8 cellular contexts compared by ENCODE assay signal in genomic region chr12:47819544-47819901, GRCh38. TPM values are rescaled to one million over a fixed set of nuclear protein-coding genes. Genes with fewer than 3 reads are reported as not detected.
DNase-seq lines count a peak whose midpoint lies in the region; ATAC-seq, FAIRE-seq and TF ChIP-seq lines count a peak whose summit lies in the region.

No MANE protein-coding gene starts in this region.

- no peak overlapping the region for H2AFZ ChIP-seq in endothelial cell of umbilical vein (ENCODE audit: low read depth, low read length)

- CTCF ChIA-PET in endothelial cell of umbilical vein (lab: Charles Lee), result interaction anchor here (3.5 to 7.8 kb wide), 3 partner anchors 11 to 17 kb away, joined by 23 to 246 read pairs (median 35); no protein-coding TSS in a partner anchor

- peak overlapping the region; percentile 91 for H3K9ac ChIP-seq in endothelial cell of umbilical vein (replicated peaks; ENCODE audit: extremely low read depth, insufficient read depth, low read length)

- H3K4me3 Mint-ChIP-seq in endothelial cell (ENCODE audit: unreplicated experiment), result no peak overlapping the region

- BruUV-seq in endothelial cell of umbilical vein (replicated peaks; lab: Mats Ljungman, UMichigan), result no TSS peak

- ATAC-seq in GM21717 (IDR thresholded peaks at IDR 0.05; ENCODE audit: unreplicated experiment), result peak; percentile 29

- no peaks in the 10 kb centered on the region for H4K20me1 ChIP-seq in endothelial cell of umbilical vein (replicated peaks; ENCODE audit: control insufficient read depth, extremely low read depth, insufficient read depth, low read length)

- H3K4me1 Mint-ChIP-seq in endothelial cell (ENCODE audit: unreplicated experiment), result peaks cover 75% of the 10 kb centered on the region

- H3K36me3 ChIP-seq in endothelial cell of umbilical vein (ENCODE audit: control insufficient read depth in 2 of 2, extremely low read depth in 1 of 2, insufficient read depth in 2 of 2, low read length in 2 of 2) (peaks cover 2 to 4% of the 10 kb centered on the region in 2 experiments), neutrophil (no peaks in the 10 kb centered on the region)

- H3K4me2 ChIP-seq in endothelial cell of umbilical vein (ENCODE audit: insufficient read depth, low read length), result no peak overlapping the region

- no peak for DNase-seq in NB4 (ENCODE audit: low read depth)
- DNase-seq in endothelial cell of umbilical vein (ENCODE audit: low read depth, low spot score), result no peak
- no peak for DNase-seq in occipital lobe (lab: John Stamatoyannopoulos, UW)
- no peak for DNase-seq in endothelial cell (ENCODE audit: low spot score)
- no peak for DNase-seq in SHP77 (lab: John Stamatoyannopoulos, UW)
- DNase-seq in activated CD4-positive, alpha-beta T cell treated with anti-CD3 and anti-CD28 coated beads for 1 hour, result no peak

- no peaks in the 10 kb centered on the region for H3K9me3 Mint-ChIP-seq in endothelial cell (ENCODE audit: unreplicated experiment)

- no peaks in the 10 kb centered on the region for H3K9me3 ChIP-seq in endothelial cell of umbilical vein (replicated peaks; ENCODE audit: control insufficient read depth, insufficient read depth, low read length)
- H3K9me3 ChIP-seq in neutrophil, result no peaks in the 10 kb centered on the region

- H3K27ac Mint-ChIP-seq in endothelial cell (ENCODE audit: unreplicated experiment), result no peak overlapping the region

- H3K9me1 ChIP-seq in endothelial cell of umbilical vein (replicated peaks; ENCODE audit: control insufficient read depth, extremely low read depth, insufficient read depth, low read length), result no peaks in the 10 kb centered on the region

- dilution Hi-C loops in endothelial cell of umbilical vein (cut with MboI; ENCODE audit: extremely low pct_ligation_motif_present, low sequenced_read_pairs), result no loop called here

- H3K4me1 ChIP-seq in endothelial cell of umbilical vein (ENCODE audit: control insufficient read depth, extremely low read depth, insufficient read depth, low read length) (peaks cover 55% of the 10 kb centered on the region), neutrophil (ENCODE audit: control insufficient read depth in 1 of 2, insufficient read depth in 1 of 2, low read depth in 1 of 2, low read length in 1 of 2) (peaks cover 78% of the 10 kb centered on the region in 2 experiments)

- peaks cover 26% of the 10 kb centered on the region for H3K36me3 Mint-ChIP-seq in endothelial cell (ENCODE audit: low read depth, unreplicated experiment)

- H3K27me3 ChIP-seq in endothelial cell of umbilical vein (ENCODE audit: control insufficient read depth in 2 of 2, insufficient read depth in 2 of 2, low read length in 2 of 2) (no peaks in the 10 kb centered on the region), neutrophil (no peaks in the 10 kb centered on the region)

- peaks cover 51% of the 10 kb centered on the region for H3K79me2 ChIP-seq in endothelial cell of umbilical vein (ENCODE audit: control insufficient read depth, insufficient read depth, low read length)

- no peak for FAIRE-seq in endothelial cell of umbilical vein (lab: Jason Lieb, UNC)

- H3K27ac ChIP-seq in endothelial cell of umbilical vein (ENCODE audit: insufficient read depth, low read depth, low read length) (peak overlapping the region; percentile 87), neutrophil (peak overlapping the region; percentile 95)

- TF ChIP-seq POLR2A in NB4 (IDR thresholded peaks at IDR 0.05; ENCODE audit: extremely low read depth, insufficient read length) (no peak), endothelial cell of umbilical vein (IDR thresholded peaks at IDR 0.05; ENCODE audit: low read depth, low read length) (no peak)

- H3K4me3 ChIP-seq in NB4 (ENCODE audit: low read depth, low read length), result peak overlapping the region; percentile 67
- peak overlapping the region; percentile 79 to 85 (median 84) for H3K4me3 ChIP-seq in endothelial cell of umbilical vein (replicated peaks in 1 of 3; ENCODE audit: insufficient read depth in 1 of 3, low read depth in 1 of 3, low read length in 3 of 3)
- peak overlapping the region; percentile 80 to 91 for H3K4me3 ChIP-seq in neutrophil (ENCODE audit: low read depth in 1 of 2, low read length in 1 of 2)

- TF ChIP-seq CTCF in NB4 (IDR thresholded peaks at IDR 0.05; ENCODE audit: low read depth, low read length) (no peak), endothelial cell of umbilical vein (IDR thresholded peaks at IDR 0.05; ENCODE audit: extremely low read depth in 1 of 2, insufficient read depth in 1 of 2, low read depth in 1 of 2, low read length in 2 of 2) (no peak), neutrophil (IDR thresholded peaks at IDR 0.05) (no peak), endothelial cell (IDR thresholded peaks at IDR 0.05; ENCODE audit: unreplicated experiment) (no peak)

- POLR2A ChIA-PET in endothelial cell of umbilical vein (lab: Charles Lee), result no interaction called here

- intact Hi-C loops in endothelial cell of umbilical vein (cut with micrococcal nuclease), result loop anchor here (5.0 kb wide), 2 partner anchors 37 to 1447 kb away; partner anchors contain the start of gene SLC38A2

- H3K27me3 Mint-ChIP-seq in endothelial cell (ENCODE audit: unreplicated experiment), result peaks cover 55% of the 10 kb centered on the region

TF ChIP-seq in endothelial cell of umbilical vein, 7 proteins besides CTCF, POLR2A, EP300 and RAD21:
- TF ChIP-seq FOS (IDR thresholded peaks at IDR 0.05; ENCODE audit: borderline replicate concordance, insufficient read depth, low read length) (no peak), POLR2AphosphoS5 (IDR thresholded peaks at IDR 0.05; ENCODE audit: insufficient read depth, low read depth, low read length) (no peak), GATA2 (IDR thresholded peaks at IDR 0.05; ENCODE audit: insufficient read depth, insufficient read length, low read depth, low read length) (no peak), JUN (IDR thresholded peaks at IDR 0.05; ENCODE audit: borderline replicate concordance, insufficient read depth, insufficient read length, low read depth) (no peak), EZH2 (IDR thresholded peaks at IDR 0.05; ENCODE audit: borderline replicate concordance, low read depth, low read length, severe bottlenecking) (no peak), MYC (IDR thresholded peaks at IDR 0.05; ENCODE audit: low read depth, low read length) (no peak)
- TF ChIP-seq, protein P1, sequence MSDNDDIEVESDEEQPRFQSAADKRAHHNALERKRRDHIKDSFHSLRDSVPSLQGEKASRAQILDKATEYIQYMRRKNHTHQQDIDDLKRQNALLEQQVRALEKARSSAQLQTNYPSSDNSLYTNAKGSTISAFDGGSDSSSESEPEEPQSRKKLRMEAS (IDR thresholded peaks at IDR 0.05; ENCODE audit: insufficient read depth, insufficient read length), result no peak

RNA-seq across cellular contexts. Expression of gene HDAC7, which starts 0.2 kb away (rescaled TPM):
- total RNA-seq in endothelial cell of umbilical vein, result 249 and 252 TPM in 2 replicates
- polyA plus RNA-seq in endothelial cell of umbilical vein, result 119 and 122 TPM in 2 replicates
- 101 and 125 TPM in 2 replicates for polyA plus RNA-seq in endothelial cell of umbilical vein (2011; cell fraction: cytosol; rRNA removed)
- polyA plus RNA-seq in endothelial cell of umbilical vein (2011; cell fraction: nucleus; rRNA removed), result 462 and 531 TPM in 2 replicates
- polyA plus RNA-seq in endothelial cell of umbilical vein (2012), result 105 and 119 TPM in 2 replicates
- polyA minus RNA-seq in endothelial cell of umbilical vein, result 81.4 and 95.8 TPM in 2 replicates
- 25.6 TPM for polyA minus RNA-seq in endothelial cell of umbilical vein (2011; cell fraction: cytosol; rRNA and poly(A)+ RNA removed)
- 127 and 192 TPM in 2 replicates for polyA minus RNA-seq in endothelial cell of umbilical vein (2011; cell fraction: nucleus; rRNA and poly(A)+ RNA removed)
- 5.9 TPM for total RNA-seq in occipital lobe
- total RNA-seq in endothelial cell (ENCODE audit: unreplicated experiment), result 387 TPM

RNA-seq across cellular contexts. Expression of gene SLC48A1, which starts 46.5 kb away (rescaled TPM):
- total RNA-seq in endothelial cell of umbilical vein (17.9 and 20.3 TPM in 2 replicates), occipital lobe (11.1 TPM), endothelial cell (ENCODE audit: unreplicated experiment) (65.5 TPM)
- polyA plus RNA-seq in endothelial cell of umbilical vein, result 17.3 and 19.8 TPM in 2 replicates
- polyA plus RNA-seq in endothelial cell of umbilical vein (2011; cell fraction: cytosol; rRNA removed), result 13.0 and 14.1 TPM in 2 replicates
- 21.7 and 24.5 TPM in 2 replicates for polyA plus RNA-seq in endothelial cell of umbilical vein (2011; cell fraction: nucleus; rRNA removed)
- 14.7 and 19.3 TPM in 2 replicates for polyA plus RNA-seq in endothelial cell of umbilical vein (2012)
- polyA minus RNA-seq in endothelial cell of umbilical vein, result 14.9 and 20.7 TPM in 2 replicates
- 18.2 TPM for polyA minus RNA-seq in endothelial cell of umbilical vein (2011; cell fraction: cytosol; rRNA and poly(A)+ RNA removed)
- polyA minus RNA-seq in endothelial cell of umbilical vein (2011; cell fraction: nucleus; rRNA and poly(A)+ RNA removed), result 7.0 and 7.5 TPM in 2 replicates

Comparison
In these comparisons a context has a peak if more than half of its experiments do, and no peak if none do; other contexts are left out.
1. RNA of gene HDAC7, which starts 0.2 kb away (total RNA-seq): 387 TPM in endothelial cell (single experiment) and 249 to 252 TPM in endothelial cell of umbilical vein; 5.9 TPM in occipital lobe (single experiment); every median in the first group is over 10 times any median in the second.
2. Peak in every context shown above with its lines, with median percentiles within 50 percentile points of each other: H3K4me3 ChIP-seq.